39 cellular contexts compared by ENCODE assay signal in genomic region chr2:145824384-145824783, GRCh38.
"Had no signal": no experiment of that assay in that cellular context is flagged by ENCODE, and none has a peak within 500 bp of the region (broad histone marks: within the 10 kb centered on the region; RNA-seq: fewer than 3 reads in every experiment).

No MANE protein-coding gene starts in this region.

- H3K36me3 Mint-ChIP-seq: activated naive CD4-positive, alpha-beta T cell treated with anti-CD3 and anti-CD28 coated beads, Interleukin-2, amount 10 ng/mL, durations not matched to agents 7 days and 5 days; activated naive CD4-positive, alpha-beta T cell treated with anti-CD3 and anti-CD28 coated beads, Interleukin-2, amount 50 U/mL, for 24 hours; activated naive CD8-positive, alpha-beta T cell; activated naive CD8-positive, alpha-beta T cell treated with anti-CD3 and anti-CD28 coated beads for 36 hours; activated naive CD8-positive, alpha-beta T cell treated with anti-CD3 and anti-CD28 coated beads, Interleukin-2, amount 10 ng/mL, durations not matched to agents 7 days and 5 days; brain had no signal

- FAIRE-seq: astrocyte, bronchial epithelial cell had no signal

- H3K27ac ChIP-seq: adrenal gland, ascending aorta, body of pancreas, brain microvascular endothelial cell, breast epithelium, cardiac muscle cell had no signal

- H3K27me3 ChIP-seq: adrenal gland, ascending aorta, body of pancreas, brain microvascular endothelial cell, breast epithelium, cardiac muscle cell had no signal

- ATAC-seq: activated naive CD4-positive, alpha-beta T cell treated with anti-CD3 and anti-CD28 coated beads, Interleukin-2, amount 50 U/mL, for 72 hours; activated naive CD8-positive, alpha-beta T cell treated with anti-CD3 and anti-CD28 coated beads, Interleukin-2, amount 50 U/mL, for 24 hours; activated T-cell treated with anti-CD3 and anti-CD28 coated beads, Interleukin-2, amount 50 U/mL, for 4 hours; activated T-cell treated with anti-CD3 and anti-CD28 coated beads, Interleukin-2, amount 50 U/mL, for 72 hours; activated T-helper 17 cell treated with anti-CD3 and anti-CD28 coated beads, Interleukin-2, amount 50 U/mL, for 72 hours; body of pancreas had no signal

- H3K9me3 Mint-ChIP-seq: activated naive CD8-positive, alpha-beta T cell treated with anti-CD3 and anti-CD28 coated beads for 36 hours; activated T-helper 1 cell treated with anti-CD3 and anti-CD28 coated beads, Interleukin-12 subunit alpha, Interleukin-12 subunit beta, Interleukin-2, Interleukin-4 antibody, amounts not matched to agents 30 ng/mL and 10 ng/mL and 1 ng/mL, durations not matched to agents 14 hours and 24 hours and 36 hours; activated T-helper 2 cell treated with anti-CD3 and anti-CD28 coated beads, Interferon-gamma antibody, Interleukin-2, Interleukin-4, amounts not matched to agents 10 μg/mL and 5 μg/mL and 100 μg/mL, durations not matched to agents 14 hours and 24 hours and 36 hours had no signal

- H3K4me3 ChIP-seq: adrenal gland, ascending aorta, body of pancreas, breast epithelium, cardiac muscle cell had no signal

- H3K9me3 ChIP-seq: adrenal gland, ascending aorta, body of pancreas, breast epithelium had no signal

- H3K4me1 ChIP-seq: adrenal gland, ascending aorta, body of pancreas, breast epithelium had no signal

- H3K36me3 ChIP-seq: adrenal gland, ascending aorta, brain microvascular endothelial cell, breast epithelium, cardiac muscle cell had no signal

- H3K4me1 Mint-ChIP-seq: activated naive CD4-positive, alpha-beta T cell treated with anti-CD3 and anti-CD28 coated beads, Interleukin-2, amount 10 ng/mL, durations not matched to agents 7 days and 5 days; activated naive CD4-positive, alpha-beta T cell treated with anti-CD3 and anti-CD28 coated beads, Interleukin-2, amount 50 U/mL, for 24 hours; activated naive CD8-positive, alpha-beta T cell treated with anti-CD3 and anti-CD28 coated beads for 36 hours; activated naive CD8-positive, alpha-beta T cell treated with anti-CD3 and anti-CD28 coated beads, Interleukin-2, amount 10 ng/mL, durations not matched to agents 7 days and 5 days; activated naive CD8-positive, alpha-beta T cell treated with anti-CD3 and anti-CD28 coated beads, Interleukin-2, amount 50 U/mL, for 24 hours; activated T-helper 17 cell treated with anti-CD3 and anti-CD28 coated beads, Interleukin-2, amount 50 U/mL, for 72 hours; central memory CD8-positive, alpha-beta T cell had no signal

- H3K27ac Mint-ChIP-seq: activated naive CD4-positive, alpha-beta T cell treated with anti-CD3 and anti-CD28 coated beads for 36 hours; activated naive CD4-positive, alpha-beta T cell treated with anti-CD3 and anti-CD28 coated beads, Interleukin-2, amount 10 ng/mL, durations not matched to agents 7 days and 5 days; activated naive CD4-positive, alpha-beta T cell treated with anti-CD3 and anti-CD28 coated beads, Interleukin-2, amount 50 U/mL, for 24 hours; activated naive CD4-positive, alpha-beta T cell treated with anti-CD3 and anti-CD28 coated beads, Interleukin-2, amount 50 U/mL, for 72 hours; activated naive CD8-positive, alpha-beta T cell; activated naive CD8-positive, alpha-beta T cell treated with anti-CD3 and anti-CD28 coated beads for 36 hours; activated naive CD8-positive, alpha-beta T cell treated with anti-CD3 and anti-CD28 coated beads, Interleukin-2, amount 10 ng/mL, durations not matched to agents 7 days and 5 days; activated naive CD8-positive, alpha-beta T cell treated with anti-CD3 and anti-CD28 coated beads, Interleukin-2, amount 50 U/mL, for 24 hours; activated T-cell treated with anti-CD3 and anti-CD28 coated beads, Interleukin-2, amount 50 U/mL, for 24 hours; activated T-cell treated with anti-CD3 and anti-CD28 coated beads, Interleukin-2, amount 50 U/mL, for 72 hours; activated T-helper 1 cell treated with anti-CD3 and anti-CD28 coated beads, Interleukin-12 subunit alpha, Interleukin-12 subunit beta, Interleukin-2, Interleukin-4 antibody, amounts not matched to agents 30 ng/mL and 10 ng/mL and 1 ng/mL, durations not matched to agents 14 hours and 24 hours and 36 hours; activated T-helper 17 cell treated with anti-CD3 and anti-CD28 coated beads, Interleukin-2, amount 50 U/mL, for 72 hours; activated T-helper 2 cell treated with anti-CD3 and anti-CD28 coated beads, Interferon-gamma antibody, Interleukin-2, Interleukin-4, amounts not matched to agents 10 μg/mL and 5 μg/mL and 100 μg/mL, durations not matched to agents 14 hours and 24 hours and 36 hours; brain had no signal

- H3K4me3 Mint-ChIP-seq: activated naive CD4-positive, alpha-beta T cell treated with anti-CD3 and anti-CD28 coated beads for 36 hours; activated naive CD4-positive, alpha-beta T cell treated with anti-CD3 and anti-CD28 coated beads, Interleukin-2, amount 10 ng/mL, durations not matched to agents 7 days and 5 days; activated naive CD4-positive, alpha-beta T cell treated with anti-CD3 and anti-CD28 coated beads, Interleukin-2, amount 50 U/mL, for 24 hours; activated naive CD8-positive, alpha-beta T cell; activated naive CD8-positive, alpha-beta T cell treated with anti-CD3 and anti-CD28 coated beads for 36 hours; activated naive CD8-positive, alpha-beta T cell treated with anti-CD3 and anti-CD28 coated beads, Interleukin-2, amount 10 ng/mL, durations not matched to agents 7 days and 5 days; activated naive CD8-positive, alpha-beta T cell treated with anti-CD3 and anti-CD28 coated beads, Interleukin-2, amount 50 U/mL, for 24 hours; activated T-cell treated with anti-CD3 and anti-CD28 coated beads, Interleukin-2, amount 50 U/mL, for 24 hours; activated T-cell treated with anti-CD3 and anti-CD28 coated beads, Interleukin-2, amount 50 U/mL, for 4 hours; activated T-cell treated with anti-CD3 and anti-CD28 coated beads, Interleukin-2, amount 50 U/mL, for 72 hours; activated T-helper 1 cell treated with anti-CD3 and anti-CD28 coated beads, Interleukin-12 subunit alpha, Interleukin-12 subunit beta, Interleukin-2, Interleukin-4 antibody, amounts not matched to agents 30 ng/mL and 10 ng/mL and 1 ng/mL, durations not matched to agents 14 hours and 24 hours and 36 hours; activated T-helper 17 cell treated with anti-CD3 and anti-CD28 coated beads, Interleukin-2, amount 50 U/mL, for 72 hours; brain; central memory CD8-positive, alpha-beta T cell had no signal

- H3K27me3 Mint-ChIP-seq: activated naive CD4-positive, alpha-beta T cell treated with anti-CD3 and anti-CD28 coated beads, Interleukin-2, amount 10 ng/mL, durations not matched to agents 7 days and 5 days; activated naive CD8-positive, alpha-beta T cell; activated naive CD8-positive, alpha-beta T cell treated with anti-CD3 and anti-CD28 coated beads for 36 hours; activated naive CD8-positive, alpha-beta T cell treated with anti-CD3 and anti-CD28 coated beads, Interleukin-2, amount 10 ng/mL, durations not matched to agents 7 days and 5 days; activated T-cell treated with anti-CD3 and anti-CD28 coated beads, Interleukin-2, amount 50 U/mL, for 24 hours; activated T-helper 17 cell treated with anti-CD3 and anti-CD28 coated beads, Interleukin-2, amount 50 U/mL, for 72 hours; brain; central memory CD8-positive, alpha-beta T cell had no signal

- DNase-seq: activated effector memory CD4-positive, alpha-beta T cell treated with anti-CD3 and anti-CD28 coated beads, Interleukin-2, amount 50 U/mL, for 16 hours; activated effector memory CD4-positive, alpha-beta T cell treated with Interleukin-2 at 50 U/mL for 16 hours; activated gamma-delta T cell; activated gamma-delta T cell treated with Interleukin-2 at 50 U/mL for 16 hours; activated naive CD4-positive, alpha-beta T cell; activated naive CD4-positive, alpha-beta T cell treated with anti-CD3 and anti-CD28 coated beads for 36 hours; activated naive CD4-positive, alpha-beta T cell treated with anti-CD3 and anti-CD28 coated beads, Interleukin-2, amount 10 ng/mL, durations not matched to agents 7 days and 5 days; activated naive CD4-positive, alpha-beta T cell treated with anti-CD3 and anti-CD28 coated beads, Interleukin-2, amount 50 U/mL, for 16 hours; activated naive CD4-positive, alpha-beta T cell treated with Interleukin-2 at 50 U/mL for 16 hours; activated naive CD8-positive, alpha-beta T cell treated with anti-CD3 and anti-CD28 coated beads for 36 hours; activated naive CD8-positive, alpha-beta T cell treated with anti-CD3 and anti-CD28 coated beads, Interleukin-2, amount 10 ng/mL, durations not matched to agents 7 days and 5 days; activated naive CD8-positive, alpha-beta T cell treated with anti-CD3 and anti-CD28 coated beads, Interleukin-2, amount 50 U/mL, for 24 hours; activated T-cell treated with anti-CD3 and anti-CD28 coated beads, Interleukin-2, amount 50 U/mL, for 24 hours; activated T-cell treated with anti-CD3 and anti-CD28 coated beads, Interleukin-2, amount 50 U/mL, for 4 hours; activated T-cell treated with anti-CD3 and anti-CD28 coated beads, Interleukin-2, amount 50 U/mL, for 48 hours; activated T-cell treated with anti-CD3 and anti-CD28 coated beads, Interleukin-2, amount 50 U/mL, for 72 hours; adrenal gland; amniotic stem cell; amygdala; anterior cingulate cortex; aorta; body of pancreas; brain microvascular endothelial cell; caudate nucleus; central memory CD4-positive, alpha-beta T cell; cerebellar nuclear complex had no signal
